3 cellular contexts compared by ENCODE assay signal in genomic region chr18:48434382-48434781, GRCh38. TPM values are rescaled to one million over a fixed set of nuclear protein-coding genes. Genes with fewer than 3 reads are reported as not detected.
"Had no signal": no experiment of that assay in that cellular context is flagged by ENCODE, and none has a peak within 500 bp of the region (broad histone marks: within the 10 kb centered on the region; RNA-seq: fewer than 3 reads in every experiment).

No MANE protein-coding gene starts in this region.

RNA-seq across cellular contexts. Expression of gene ZBTB7C, which starts 25.2 kb away (rescaled TPM):
- total RNA-seq: mononuclear cell had no signal
- polyA plus RNA-seq: immature natural killer cell; naive thymus-derived CD4-positive, alpha-beta T cell had no signal
